Comparison of ENCODE assay signal across 1 cellular context in genomic region chr16:824601-825000, GRCh38.
TF ChIP-seq lines count a peak whose summit lies in the region.

No MANE protein-coding gene starts in this region.

TF ChIP-seq in H1, 55 proteins besides CTCF, POLR2A, EP300 and RAD21 (continued from another document):
- TF ChIP-seq RBBP5 (IDR thresholded peaks at IDR 0.05; ENCODE audit: borderline replicate concordance, low read depth, low read length), result no peak
- no peak for TF ChIP-seq SRF (IDR thresholded peaks at IDR 0.05; ENCODE audit: low read depth, low read length)
- TF ChIP-seq CEBPB (IDR thresholded peaks at IDR 0.05; ENCODE audit: low read depth, low read length), result no peak
- no peak for TF ChIP-seq JUND (IDR thresholded peaks at IDR 0.05; ENCODE audit: low read length)
- TF ChIP-seq FOSL1 (IDR thresholded peaks at IDR 0.05; ENCODE audit: insufficient read depth, low read depth, low read length), result no peak
- TF ChIP-seq ATF3 (IDR thresholded peaks at IDR 0.05; ENCODE audit: insufficient read depth, low read depth, low read length), result no peak
- no peak for TF ChIP-seq CHD7 (IDR thresholded peaks at IDR 0.05; ENCODE audit: insufficient replicate concordance, low read length)
- no peak for TF ChIP-seq KDM4A (IDR thresholded peaks at IDR 0.05; ENCODE audit: low read depth, low read length, severe bottlenecking)
- no peak for TF ChIP-seq SP1 (IDR thresholded peaks at IDR 0.05; ENCODE audit: low read depth, low read length)
- TF ChIP-seq CHD2 (IDR thresholded peaks at IDR 0.05; ENCODE audit: low read length), result no peak
- no peak for TF ChIP-seq SAP30 (IDR thresholded peaks at IDR 0.05; ENCODE audit: insufficient read depth, insufficient replicate concordance, low read length)
- TF ChIP-seq NRF1 (IDR thresholded peaks at IDR 0.05; ENCODE audit: low read depth, low read length), result no peak
- TF ChIP-seq TCF12 (IDR thresholded peaks at IDR 0.05; ENCODE audit: low read depth, low read length), result no peak
- TF ChIP-seq JUN (IDR thresholded peaks at IDR 0.05; ENCODE audit: low read depth, low read length), result no peak
- no peak for TF ChIP-seq CREB1 (IDR thresholded peaks at IDR 0.05)
TF ChIP-seq in H1: peak in this region for 0.
